10 cellular contexts compared by ENCODE assay signal in the genomic region with DNA sequence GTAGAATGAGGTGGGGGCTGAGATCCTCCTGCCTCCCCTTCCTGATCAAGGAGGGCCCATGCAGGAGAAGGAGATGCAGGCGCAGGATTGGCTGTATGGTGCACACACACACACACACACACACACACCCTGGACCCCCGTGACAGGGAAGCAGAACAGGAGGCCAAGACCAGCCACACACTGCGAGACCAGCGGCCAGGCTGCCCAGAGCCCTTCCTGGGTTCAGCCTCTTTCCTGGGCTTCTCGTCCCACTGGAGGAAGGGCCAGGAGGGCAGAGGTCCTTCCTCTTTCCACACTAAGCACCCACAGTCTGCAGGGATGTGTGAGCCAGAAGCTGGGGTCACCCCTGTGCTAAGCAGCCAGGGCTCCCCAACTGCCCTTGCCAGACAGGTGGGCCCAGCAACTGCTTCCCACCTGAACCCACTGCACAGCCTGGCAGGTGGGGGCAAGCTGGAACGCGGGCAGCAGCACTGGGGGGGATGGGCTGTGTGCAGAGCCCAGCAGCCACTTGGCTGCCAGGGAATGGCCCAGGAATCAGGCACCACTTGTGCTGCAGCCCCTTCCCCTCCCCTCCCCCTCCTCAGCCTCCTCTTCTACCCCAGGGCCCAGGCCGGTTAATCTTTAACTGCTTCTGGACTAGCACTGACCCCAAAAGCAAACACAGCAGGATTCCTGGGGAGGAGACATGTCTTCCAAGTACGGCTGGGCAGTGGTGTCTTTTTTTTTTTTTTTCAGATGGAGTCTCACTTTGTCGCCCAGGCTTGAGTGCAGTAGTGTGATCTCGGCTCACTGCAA. TPM values are rescaled to one million over a fixed set of nuclear protein-coding genes. Genes with fewer than 3 reads are reported as not detected.
DNase-seq lines count a peak whose midpoint lies in the region; ATAC-seq, FAIRE-seq and TF ChIP-seq lines count a peak whose summit lies in the region.
"Had no signal": no experiment of that assay in that cellular context is flagged by ENCODE, and none has a peak within 500 bp of the region (broad histone marks: within the 10 kb centered on the region; RNA-seq: fewer than 3 reads in every experiment).

No MANE protein-coding gene starts in this region.

- CTCF ChIA-PET in HEK293 (lab: Yijun Ruan, JAX) (interaction anchor here (1.4 kb wide), 2 partner anchors 10 to 30 kb away, joined by 4 to 5 read pairs; no protein-coding TSS in a partner anchor), WTC11 (lab: Charles Lee) (interaction anchor here (1.0 to 3.3 kb wide), 4 partner anchors 29 to 101 kb away, joined by 3 to 19 read pairs (median 3); no protein-coding TSS in a partner anchor)

- H3K27ac Mint-ChIP-seq in WTC11, result no peak overlapping the region; the same call in 1 of the 2 replicates
- H3K27ac Mint-ChIP-seq in stimulated activated effector memory CD8-positive, alpha-beta T cell treated with anti-CD3 and anti-CD28 coated beads, Interleukin-12 subunit alpha, Interleukin-12 subunit beta, amount 100 ng/mL, for 72 hours, result no peak overlapping the region
- H3K27ac Mint-ChIP-seq: natural killer cell treated with Interleukin-12 subunit alpha and Interleukin-12 subunit beta and Interleukin-15 and Interleukin-18, amount 100 ng/mL, for 72 hours had no signal

- H3K27me3 Mint-ChIP-seq in WTC11 (ENCODE audit: low read depth), result peaks cover 58% of the 10 kb centered on the region

- DNase-seq in WTC11 (ENCODE audit: low spot score) (no peak), left kidney (ENCODE audit: low read depth, low spot score) (peak; percentile 94), small intestine (peak; percentile 70), NCI-H1436 (lab: John Stamatoyannopoulos, UW) (no peak)
- DNase-seq in stimulated activated effector memory CD8-positive, alpha-beta T cell treated with anti-CD3 and anti-CD28 coated beads, Interleukin-12 subunit alpha, Interleukin-12 subunit beta, amount 100 ng/mL, for 72 hours (ENCODE audit: low spot score in 2 of 2), result no peak
- DNase-seq: foreskin fibroblast, NCI-H226 had no signal

- ATAC-seq in WTC11 (peak; percentile 10), GM18870 (IDR thresholded peaks at IDR 0.05; ENCODE audit: unreplicated experiment) (no peak)
- ATAC-seq in stimulated activated effector memory CD8-positive, alpha-beta T cell treated with anti-CD3 and anti-CD28 coated beads, Interleukin-12 subunit alpha, Interleukin-12 subunit beta, amount 100 ng/mL, for 72 hours, result no peak
- ATAC-seq: natural killer cell treated with Interleukin-12 subunit alpha and Interleukin-12 subunit beta and Interleukin-15 and Interleukin-18, amount 100 ng/mL, for 72 hours had no signal

- H3K27me3 ChIP-seq in small intestine (ENCODE audit: control insufficient read depth in 2 of 2, insufficient read depth in 2 of 2, low read length in 2 of 2), result no peaks in the 10 kb centered on the region

- POLR2A ChIA-PET in HEK293 (lab: Yijun Ruan, JAX) (interaction anchor here (0.6 to 1.6 kb wide), 3 partner anchors 8 to 56 kb away, joined by 3 to 4 read pairs (median 4); partner anchors contain the start of gene BAHCC1), WTC11 (lab: Charles Lee) (interaction anchor here (3.4 kb wide), 1 partner anchor 55 kb away, joined by 12 read pairs; the partner anchor contains the start of gene BAHCC1)

- peak overlapping the region; percentile 54; the same call in 1 of the 2 replicates for H3K4me3 Mint-ChIP-seq in WTC11
- no peak overlapping the region for H3K4me3 Mint-ChIP-seq in stimulated activated effector memory CD8-positive, alpha-beta T cell treated with anti-CD3 and anti-CD28 coated beads, Interleukin-12 subunit alpha, Interleukin-12 subunit beta, amount 100 ng/mL, for 72 hours
- H3K4me3 Mint-ChIP-seq: natural killer cell treated with Interleukin-12 subunit alpha and Interleukin-12 subunit beta and Interleukin-15 and Interleukin-18, amount 100 ng/mL, for 72 hours had no signal

- FAIRE-seq in small intestine (lab: Jason Lieb, UNC), result no peak

- peaks cover 8% of the 10 kb centered on the region for H3K4me1 ChIP-seq in HEK293 (ENCODE audit: control insufficient read depth, insufficient read depth, low read length)
- peaks cover 7 to 13% of the 10 kb centered on the region in 2 donors for H3K4me1 ChIP-seq in small intestine (ENCODE audit: control insufficient read depth in 2 of 2, insufficient read depth in 1 of 2, low read depth in 1 of 2, low read length in 1 of 2)

- WGBS in small intestine, 3 donors, result 15 to 43% (median 30%) methylated on average over 11 of the region's 11 CpGs

- H3K4me3 ChIP-seq in HEK293 (ENCODE audit: low read depth, low read length) (no peak overlapping the region), small intestine (ENCODE audit: low read depth in 1 of 2, low read length in 2 of 2) (no peak overlapping the region)

- no peak overlapping the region for H3K27ac ChIP-seq in HEK293 (ENCODE audit: extremely low read depth, low read depth, low read length)
- peak overlapping the region; percentile 77 to 83 for H3K27ac ChIP-seq in small intestine (ENCODE audit: low read depth in 1 of 2, low read length in 1 of 2)

- H3K36me3 ChIP-seq in HEK293 (ENCODE audit: control insufficient read depth in 2 of 2, insufficient read depth in 1 of 2, low read length in 2 of 2) (no peaks in the 10 kb centered on the region), small intestine (ENCODE audit: control insufficient read depth in 2 of 2, insufficient read depth in 2 of 2, low read length in 2 of 2) (no peaks in the 10 kb centered on the region)

- no peaks in the 10 kb centered on the region for H3K36me3 Mint-ChIP-seq in WTC11
- peaks cover 11% of the 10 kb centered on the region for H3K36me3 Mint-ChIP-seq in stimulated activated effector memory CD8-positive, alpha-beta T cell treated with anti-CD3 and anti-CD28 coated beads, Interleukin-12 subunit alpha, Interleukin-12 subunit beta, amount 100 ng/mL, for 72 hours

- peaks cover 37% of the 10 kb centered on the region for H3K4me1 Mint-ChIP-seq in WTC11
- H3K4me1 Mint-ChIP-seq in stimulated activated effector memory CD8-positive, alpha-beta T cell treated with anti-CD3 and anti-CD28 coated beads, Interleukin-12 subunit alpha, Interleukin-12 subunit beta, amount 100 ng/mL, for 72 hours, result peaks cover 13% of the 10 kb centered on the region

- TF ChIP-seq CTCF in HEK293 (tag by site-specific recombination; IDR thresholded peaks at IDR 0.05) (no peak), WTC11 (IDR thresholded peaks at IDR 0.05) (no peak)

- H3K9me3 Mint-ChIP-seq in WTC11, result no peaks in the 10 kb centered on the region
- H3K9me3 Mint-ChIP-seq in stimulated activated effector memory CD8-positive, alpha-beta T cell treated with anti-CD3 and anti-CD28 coated beads, Interleukin-12 subunit alpha, Interleukin-12 subunit beta, amount 100 ng/mL, for 72 hours, result no peaks in the 10 kb centered on the region
- H3K9me3 Mint-ChIP-seq: natural killer cell treated with Interleukin-12 subunit alpha and Interleukin-12 subunit beta and Interleukin-15 and Interleukin-18, amount 100 ng/mL, for 72 hours had no signal

- H3K9me3 ChIP-seq in HEK293 (ENCODE audit: control insufficient read depth, insufficient read depth, low read depth, low read length) (no peaks in the 10 kb centered on the region), small intestine (ENCODE audit: control insufficient read depth, low read depth) (no peaks in the 10 kb centered on the region)

TF ChIP-seq in HEK293, 187 proteins besides CTCF, POLR2A, EP300 and RAD21 (continues in another document):
- TF ChIP-seq ZNF776 (tag by site-specific recombination; IDR thresholded peaks at IDR 0.05; ENCODE audit: borderline replicate concordance) (no peak), ZNF350 (tag by site-specific recombination; IDR thresholded peaks at IDR 0.05) (no peak), ZNF600 (tag by site-specific recombination; IDR thresholded peaks at IDR 0.05) (peak; percentile 64), SP3 (tag by site-specific recombination; IDR thresholded peaks at IDR 0.05) (0 out of 2 replicates have a peak, but pooled peaks have one; percentile 11), ZNF18 (tag by site-specific recombination; IDR thresholded peaks at IDR 0.05) (peak; percentile 58; the same call in 1 of the 2 replicates), ZNF302 (tag by site-specific recombination; IDR thresholded peaks at IDR 0.05; ENCODE audit: low read depth) (no peak)

TF ChIP-seq in WTC11, 78 proteins besides CTCF, POLR2A, EP300 and RAD21:
- TF ChIP-seq EMX1 (CRISPR knock-in tag; IDR thresholded peaks at IDR 0.05), result no peak
- TF ChIP-seq ESRRA (CRISPR knock-in tag; IDR thresholded peaks at IDR 0.05; ENCODE audit: borderline replicate concordance), result 0 out of 2 replicates have a peak, but pooled peaks have one; percentile 34
- TF ChIP-seq, protein P1, sequence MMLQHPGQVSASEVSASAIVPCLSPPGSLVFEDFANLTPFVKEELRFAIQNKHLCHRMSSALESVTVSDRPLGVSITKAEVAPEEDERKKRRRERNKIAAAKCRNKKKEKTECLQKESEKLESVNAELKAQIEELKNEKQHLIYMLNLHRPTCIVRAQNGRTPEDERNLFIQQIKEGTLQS (CRISPR knock-in tag; conservative IDR thresholded peaks at IDR 0.05), result no peak
TF ChIP-seq in WTC11: peak in this region for 1.

RNA-seq across cellular contexts. Expression of gene SLC38A10, which starts 44.6 kb away (rescaled TPM):
- total RNA-seq in WTC11 (2021), result 47.0 to 62.4 TPM (median 53.9 TPM) in 3 replicates
- polyA plus RNA-seq in small intestine, result 10 to 100 TPM; 48.4 to 79.9 (median 78.5) TPM

RNA-seq across cellular contexts. Expression of gene BAHCC1, which starts 55.6 kb away (rescaled TPM):
- total RNA-seq in WTC11 (2021), result 17.1 to 29.8 TPM (median 21.5 TPM) in 3 replicates
- polyA plus RNA-seq in small intestine, result 10 to 100 TPM in 1 of 3 donors, 1 to 10 TPM in 2; 2.2 to 13.4 (median 6.3) TPM

Comparison
In these comparisons a context has a peak if more than half of its experiments do, and no peak if none do; other contexts are left out.
1. DNase-seq: peak in left kidney (single experiment) and small intestine (single experiment); none in WTC11 (single experiment), stimulated activated effector memory CD8-positive, alpha-beta T cell treated with anti-CD3 and anti-CD28 coated beads, Interleukin-12 subunit alpha, Interleukin-12 subunit beta, amount 100 ng/mL, for 72 hours (0 of 2) and NCI-H1436 (single experiment).